In genomic region chr17:69954241-69954933, GRCh38 we compare ENCODE assay signal across 20 cellular contexts.
"Had no signal": no experiment of that assay in that cellular context is flagged by ENCODE, and none has a peak within 500 bp of the region (broad histone marks: within the 10 kb centered on the region; RNA-seq: fewer than 3 reads in every experiment).

No MANE protein-coding gene starts in this region.

- H3K9me3 Mint-ChIP-seq: activated CD4-positive, alpha-beta T cell treated with anti-CD3 and anti-CD28 coated beads, Interleukin-2, amount 10 ng/mL, durations not matched to agents 24 days and 14 days; activated CD8-positive, alpha-beta T cell treated with anti-CD3 and anti-CD28 coated beads for 36 hours; activated naive CD4-positive, alpha-beta T cell treated with anti-CD3 and anti-CD28 coated beads, Interleukin-2, amount 50 U/mL, for 24 hours; activated T-helper 1 cell treated with anti-CD3 and anti-CD28 coated beads, Interleukin-12 subunit alpha, Interleukin-12 subunit beta, Interleukin-2, Interleukin-4 antibody, amounts not matched to agents 30 ng/mL and 10 ng/mL and 1 ng/mL, durations not matched to agents 14 hours and 24 hours and 36 hours had no signal

- H3K4me3 Mint-ChIP-seq: activated CD4-positive, alpha-beta T cell treated with anti-CD3 and anti-CD28 coated beads, Interleukin-2, amount 10 ng/mL, durations not matched to agents 24 days and 14 days; activated CD8-positive, alpha-beta memory T cell treated with anti-CD3 and anti-CD28 coated beads, Interleukin-2, amount 10 ng/mL, durations not matched to agents 7 days and 5 days; activated CD8-positive, alpha-beta T cell treated with anti-CD3 and anti-CD28 coated beads for 36 hours; activated naive CD4-positive, alpha-beta T cell treated with anti-CD3 and anti-CD28 coated beads, Interleukin-2, amount 50 U/mL, for 24 hours; activated T-helper 1 cell treated with anti-CD3 and anti-CD28 coated beads, Interleukin-12 subunit alpha, Interleukin-12 subunit beta, Interleukin-2, Interleukin-4 antibody, amounts not matched to agents 30 ng/mL and 10 ng/mL and 1 ng/mL, durations not matched to agents 14 hours and 24 hours and 36 hours; natural killer cell; type B pancreatic cell had no signal

- H3K36me3 Mint-ChIP-seq: activated CD8-positive, alpha-beta memory T cell treated with anti-CD3 and anti-CD28 coated beads, Interleukin-2, amount 10 ng/mL, durations not matched to agents 7 days and 5 days; activated naive CD4-positive, alpha-beta T cell treated with anti-CD3 and anti-CD28 coated beads, Interleukin-2, amount 50 U/mL, for 24 hours; natural killer cell; type B pancreatic cell had no signal

- H3K36me3 ChIP-seq: adrenal gland, ascending aorta, left ventricle myocardium inferior, prostate gland, spleen, thoracic aorta had no signal

- H3K27me3 Mint-ChIP-seq: activated CD4-positive, alpha-beta T cell treated with anti-CD3 and anti-CD28 coated beads, Interleukin-2, amount 10 ng/mL, durations not matched to agents 24 days and 14 days; activated CD8-positive, alpha-beta memory T cell treated with anti-CD3 and anti-CD28 coated beads, Interleukin-2, amount 10 ng/mL, durations not matched to agents 7 days and 5 days; type B pancreatic cell had no signal

- H3K4me1 Mint-ChIP-seq: activated CD4-positive, alpha-beta T cell treated with anti-CD3 and anti-CD28 coated beads, Interleukin-2, amount 10 ng/mL, durations not matched to agents 24 days and 14 days; activated CD8-positive, alpha-beta memory T cell treated with anti-CD3 and anti-CD28 coated beads, Interleukin-2, amount 10 ng/mL, durations not matched to agents 7 days and 5 days; activated naive CD4-positive, alpha-beta T cell treated with anti-CD3 and anti-CD28 coated beads, Interleukin-2, amount 50 U/mL, for 24 hours; natural killer cell had no signal

- H3K27ac ChIP-seq: adrenal gland, ascending aorta, coronary artery, foreskin keratinocyte, left ventricle myocardium inferior, prostate gland, spleen, thoracic aorta had no signal

- H3K4me3 ChIP-seq: adrenal gland, ascending aorta, coronary artery, left ventricle myocardium inferior, prostate gland, spleen, thoracic aorta had no signal

- H3K27ac Mint-ChIP-seq: activated CD4-positive, alpha-beta T cell treated with anti-CD3 and anti-CD28 coated beads, Interleukin-2, amount 10 ng/mL, durations not matched to agents 24 days and 14 days; activated CD8-positive, alpha-beta memory T cell treated with anti-CD3 and anti-CD28 coated beads, Interleukin-2, amount 10 ng/mL, durations not matched to agents 7 days and 5 days; activated CD8-positive, alpha-beta T cell treated with anti-CD3 and anti-CD28 coated beads for 36 hours; activated naive CD4-positive, alpha-beta T cell treated with anti-CD3 and anti-CD28 coated beads, Interleukin-2, amount 50 U/mL, for 24 hours; activated T-helper 1 cell treated with anti-CD3 and anti-CD28 coated beads, Interleukin-12 subunit alpha, Interleukin-12 subunit beta, Interleukin-2, Interleukin-4 antibody, amounts not matched to agents 30 ng/mL and 10 ng/mL and 1 ng/mL, durations not matched to agents 14 hours and 24 hours and 36 hours; natural killer cell; type B pancreatic cell had no signal

- H3K27me3 ChIP-seq: adrenal gland, ascending aorta, foreskin keratinocyte, spleen had no signal

- H3K4me1 ChIP-seq: adrenal gland, ascending aorta, foreskin keratinocyte, left ventricle myocardium inferior, prostate gland, spleen had no signal

- DNase-seq: activated CD4-positive, alpha-beta T cell treated with anti-CD3 and anti-CD28 coated beads, Interleukin-2, amount 10 ng/mL, durations not matched to agents 24 days and 14 days; activated CD8-positive, alpha-beta memory T cell treated with anti-CD3 and anti-CD28 coated beads, Interleukin-2, amount 10 ng/mL, durations not matched to agents 7 days and 5 days; activated CD8-positive, alpha-beta T cell treated with anti-CD3 and anti-CD28 coated beads for 36 hours; activated gamma-delta T cell treated with Interleukin-2 at 50 U/mL for 16 hours; activated T-cell treated with anti-CD3 and anti-CD28 coated beads for 4 hours; adrenal gland; left ventricle myocardium inferior; midbrain; natural killer cell; spleen; stimulated activated CD4-positive, alpha-beta T cell treated with anti-CD3 and anti-CD28 coated beads, Interleukin-4, amount 100 ng/mL, for 24 hours; stimulated activated naive CD4-positive, alpha-beta T cell treated with Interleukin-2 at 50 U/mL for 16 hours had no signal

- H3K9me3 ChIP-seq: adrenal gland, ascending aorta, prostate gland, spleen, thoracic aorta had no signal

- ATAC-seq: activated CD8-positive, alpha-beta memory T cell treated with anti-CD3 and anti-CD28 coated beads, Interleukin-2, amount 10 ng/mL, durations not matched to agents 7 days and 5 days; activated CD8-positive, alpha-beta T cell treated with anti-CD3 and anti-CD28 coated beads for 36 hours; foreskin keratinocyte; natural killer cell had no signal
